9 cellular contexts compared by ENCODE assay signal in genomic region chr17:75088902-75089417, GRCh38. TPM values are rescaled to one million over a fixed set of nuclear protein-coding genes. Genes with fewer than 3 reads are reported as not detected.
A peak's percentile ranks its signal among the peaks of the same experiment; 100 is the strongest.
DNase-seq lines count a peak whose midpoint lies in the region; ATAC-seq and TF ChIP-seq lines count a peak whose summit lies in the region.
"Had no signal": no experiment of that assay in that cellular context is flagged by ENCODE, and none has a peak within 500 bp of the region (broad histone marks: within the 10 kb centered on the region; RNA-seq: fewer than 3 reads in every experiment).

No MANE protein-coding gene starts in this region.

- peak overlapping the region; percentile 6 for H3K4me3 Mint-ChIP-seq in activated naive CD8-positive, alpha-beta T cell treated with anti-CD3 and anti-CD28 coated beads for 36 hours

- H3K4me1 ChIP-seq in cardiac muscle cell (ENCODE audit: low read depth) = peaks cover 13% of the 10 kb centered on the region
- peaks cover 37 to 88% of the 10 kb centered on the region in 2 donors for H3K4me1 ChIP-seq in left lung
- peaks cover 0 to 7% of the 10 kb centered on the region in 2 donors for H3K4me1 ChIP-seq in uterus

- DNase-seq in cardiac muscle cell (ENCODE audit: low read depth in 1 of 2, low spot score in 1 of 2) (no peak), Right ventricle myocardium superior (no peak), left lung (peak in 1 of 2 donors; percentile 66), uterus (peak in 1 of 2 donors; percentile 47), superior temporal gyrus (ENCODE audit: extremely low spot score) (no peak), NCI-H187 (lab: John Stamatoyannopoulos, UW) (no peak)
- peak; percentile 20 for DNase-seq in activated naive CD8-positive, alpha-beta T cell treated with anti-CD3 and anti-CD28 coated beads for 36 hours
- DNase-seq: NCI-H2081 treated with DMSO at 0.1 percent for 48 hours had no signal

- H3K36me3 ChIP-seq in cardiac muscle cell = no peaks in the 10 kb centered on the region
- peaks cover 0 to 6% of the 10 kb centered on the region in 2 donors for H3K36me3 ChIP-seq in left lung
- H3K36me3 ChIP-seq in uterus = no peaks in the 10 kb centered on the region

- H3K4me1 Mint-ChIP-seq in activated naive CD8-positive, alpha-beta T cell treated with anti-CD3 and anti-CD28 coated beads for 36 hours = peaks cover 28% of the 10 kb centered on the region

- intact Hi-C loops in Right ventricle myocardium superior (cut with DNase I) = no loop called here
- intact Hi-C loops in left lung (cut with DNase I) = no loop called here
- intact Hi-C loops in uterus (cut with DNase I; ENCODE audit: low total_unique reads) = no loop called here

- H3K27ac Mint-ChIP-seq in activated naive CD8-positive, alpha-beta T cell treated with anti-CD3 and anti-CD28 coated beads for 36 hours = no peak overlapping the region

- H3K4me3 ChIP-seq in cardiac muscle cell (no peak overlapping the region), left lung (peak overlapping the region in 1 of 2 donors; percentile 71), uterus (no peak overlapping the region)

- H3K9me3 Mint-ChIP-seq in activated naive CD8-positive, alpha-beta T cell treated with anti-CD3 and anti-CD28 coated beads for 36 hours = no peaks in the 10 kb centered on the region

- H3K36me3 Mint-ChIP-seq in activated naive CD8-positive, alpha-beta T cell treated with anti-CD3 and anti-CD28 coated beads for 36 hours = no peaks in the 10 kb centered on the region

- H3K27me3 Mint-ChIP-seq in activated naive CD8-positive, alpha-beta T cell treated with anti-CD3 and anti-CD28 coated beads for 36 hours = no peaks in the 10 kb centered on the region

- no peak for TF ChIP-seq POLR2A in uterus (IDR thresholded peaks at IDR 0.05)

- no peak for ATAC-seq in Right ventricle myocardium superior (ENCODE audit: poor library complexity)
- ATAC-seq in left lung = peak; percentile 46
- no peak for ATAC-seq in HG02981 (IDR thresholded peaks at IDR 0.05; ENCODE audit: unreplicated experiment)

- H3K27ac ChIP-seq in cardiac muscle cell (peak overlapping the region; percentile 58), left lung (peak overlapping the region; percentile 96 to 98), uterus (peak overlapping the region; percentile 79 to 91)

- TF ChIP-seq CTCF in cardiac muscle cell (IDR thresholded peaks at IDR 0.05; ENCODE audit: low read depth, low read length) = no peak
- TF ChIP-seq CTCF in left lung (IDR thresholded peaks at IDR 0.05) = no peak
- TF ChIP-seq CTCF in uterus (IDR thresholded peaks at IDR 0.05) = no peak

- H3K27me3 ChIP-seq in cardiac muscle cell = no peaks in the 10 kb centered on the region
- H3K27me3 ChIP-seq in left lung = no peaks in the 10 kb centered on the region
- H3K27me3 ChIP-seq in uterus = no peaks in the 10 kb centered on the region

- no peaks in the 10 kb centered on the region for H3K9me3 ChIP-seq in cardiac muscle cell (ENCODE audit: low read depth)
- H3K9me3 ChIP-seq in left lung = no peaks in the 10 kb centered on the region
- no peaks in the 10 kb centered on the region for H3K9me3 ChIP-seq in uterus

RNA-seq across cellular contexts. Expression of gene SLC16A5, which starts 1.2 kb away (rescaled TPM):
- total RNA-seq in cardiac muscle cell (32.2 and 47.1 TPM in 2 replicates), Right ventricle myocardium superior (6.5 TPM), left lung (10 to 100 TPM; 36.8 to 45.1 TPM), uterus (10 to 100 TPM in 2 of 4 donors, 1 to 10 TPM in 1, not detected in 1; 4.1 to 17.5 (median 12.1) TPM)
- 9.9 and 18.8 TPM in 2 replicates for polyA plus RNA-seq in cardiac muscle cell
- 1 to 10 TPM; 2.1 TPM for total RNA-seq in activated naive CD8-positive, alpha-beta T cell treated with anti-CD3 and anti-CD28 coated beads for 36 hours

RNA-seq across cellular contexts. Expression of gene ARMC7, which starts 20.8 kb away (rescaled TPM):
- total RNA-seq in cardiac muscle cell (8.8 and 10.0 TPM in 2 replicates), Right ventricle myocardium superior (5.3 TPM), left lung (10 to 100 TPM; 18.3 to 19.3 TPM), uterus (1 to 10 TPM in 2 of 4 donors, under 1 TPM in 2; 0.29 to 9.2 (median 2.0) TPM)
- 5.7 and 6.5 TPM in 2 replicates for polyA plus RNA-seq in cardiac muscle cell
- total RNA-seq in activated naive CD8-positive, alpha-beta T cell treated with anti-CD3 and anti-CD28 coated beads for 36 hours = 1 to 10 TPM; 6.5 to 6.6 TPM

RNA-seq across cellular contexts. Expression of gene KCTD2, which starts 41.9 kb away (rescaled TPM):
- 23.9 and 24.4 TPM in 2 replicates for total RNA-seq in cardiac muscle cell
- 20.7 and 22.4 TPM in 2 replicates for polyA plus RNA-seq in cardiac muscle cell
- 23.8 TPM for total RNA-seq in Right ventricle myocardium superior
- total RNA-seq in activated naive CD8-positive, alpha-beta T cell treated with anti-CD3 and anti-CD28 coated beads for 36 hours = 10 to 100 TPM; 14.1 to 14.7 TPM
- total RNA-seq in left lung = 10 to 100 TPM; 20.6 to 20.8 TPM
- 10 to 100 TPM in 2 of 4 donors, 1 to 10 TPM in 2; 2.4 to 39.0 (median 15.0) TPM for total RNA-seq in uterus

RNA-seq across cellular contexts. Expression of gene ATP5PD, which starts 42.2 kb away (rescaled TPM):
- total RNA-seq in cardiac muscle cell (411 and 666 TPM in 2 replicates), Right ventricle myocardium superior (832 TPM), left lung (100 to 1,000 TPM; 203 to 215 TPM), uterus (100 to 1,000 TPM; 117 to 282 (median 168) TPM)
- 603 and 732 TPM in 2 replicates for polyA plus RNA-seq in cardiac muscle cell
- 100 to 1,000 TPM; 185 to 189 TPM for total RNA-seq in activated naive CD8-positive, alpha-beta T cell treated with anti-CD3 and anti-CD28 coated beads for 36 hours

RNA-seq across cellular contexts. Expression of gene NT5C, which starts 42.6 kb away (rescaled TPM):
- total RNA-seq in cardiac muscle cell = 204 and 233 TPM in 2 replicates
- polyA plus RNA-seq in cardiac muscle cell = 168 and 174 TPM in 2 replicates
- 24.6 TPM for total RNA-seq in Right ventricle myocardium superior
- total RNA-seq in activated naive CD8-positive, alpha-beta T cell treated with anti-CD3 and anti-CD28 coated beads for 36 hours = 10 to 100 TPM; 71.2 to 74.8 TPM
- total RNA-seq in left lung = 10 to 100 TPM; 26.0 to 39.9 TPM
- 10 to 100 TPM; 30.2 to 60.0 (median 44.9) TPM for total RNA-seq in uterus
